In the genomic region with DNA sequence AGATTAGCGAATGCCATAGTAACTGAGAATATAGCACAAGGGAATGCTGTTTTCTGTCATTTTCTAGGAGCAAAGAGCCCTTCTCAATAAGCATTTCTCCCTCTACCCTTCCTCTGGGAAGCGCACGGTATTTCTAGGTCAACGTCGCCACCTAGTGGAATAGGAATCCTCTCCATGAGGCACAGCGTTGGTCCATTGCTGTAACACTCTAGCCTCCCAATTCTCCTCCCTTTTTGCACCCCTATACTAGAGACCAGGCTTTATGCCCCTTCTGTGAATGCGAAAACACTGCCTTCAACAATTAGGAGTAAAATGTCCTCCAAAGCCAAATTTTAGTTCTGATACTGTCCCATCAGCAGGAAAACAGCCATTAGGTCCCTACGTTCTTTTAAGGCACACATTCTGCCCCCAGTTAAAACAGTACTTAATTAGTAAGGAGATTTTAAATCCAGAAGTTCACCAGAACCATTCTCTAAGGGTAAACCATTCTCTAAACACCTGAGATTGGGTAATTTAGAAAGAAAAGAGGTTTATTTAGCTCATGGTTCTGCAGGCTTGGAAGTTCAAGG, we compare ENCODE assay signal across 8 cellular contexts. TPM values are rescaled to one million over a fixed set of nuclear protein-coding genes. Genes with fewer than 3 reads are reported as not detected.
DNase-seq lines count a peak whose midpoint lies in the region; ATAC-seq and TF ChIP-seq lines count a peak whose summit lies in the region.

No MANE protein-coding gene starts in this region.

- no peaks in the 10 kb centered on the region for H3K36me3 Mint-ChIP-seq in chondrocyte (ENCODE audit: low read depth)

- peaks cover 0 to 6% of the 10 kb centered on the region in 2 experiments; a peak in 1 of 4 replicates for H3K9me3 ChIP-seq in HCT116 (ENCODE audit: control insufficient read depth in 1 of 2, insufficient read depth in 1 of 2, low read depth in 1 of 2, low read length in 2 of 2)

- H3K27ac Mint-ChIP-seq in chondrocyte (ENCODE audit: unreplicated experiment) = no peak overlapping the region

- RAD21 ChIA-PET in HCT116 (lab: Charles Lee; ENCODE audit: low non-redundant PET in 1 of 2, low total read pairs in 2 of 2, uncharacterized antibody in 2 of 2, unreplicated experiment in 2 of 2) = interaction anchor here in 1 of 2 experiments (1.0 kb wide), 1 partner anchor 320 kb away, joined by 3 read pairs; no protein-coding TSS in a partner anchor

- H3K4me3 ChIP-seq in HCT116 (replicated peaks in 1 of 2; ENCODE audit: low read depth in 1 of 2, low read length in 2 of 2) = no peak overlapping the region

- no peaks in the 10 kb centered on the region for H3K36me3 ChIP-seq in HCT116 (ENCODE audit: control insufficient read depth in 1 of 2, insufficient read depth in 2 of 2, low read length in 2 of 2)

- peak; percentile 90 for TF ChIP-seq RAD21 in HCT116 (IDR thresholded peaks at IDR 0.05; ENCODE audit: low read depth)

- H3K4me1 Mint-ChIP-seq in chondrocyte (ENCODE audit: low read depth) = peaks cover 5% of the 10 kb centered on the region

- no peak overlapping the region for H2AFZ ChIP-seq in HCT116 (ENCODE audit: low read depth, low read length, poor library complexity, severe bottlenecking)

- H3K9ac ChIP-seq in HCT116 (ENCODE audit: low read length) = no peak overlapping the region

- POLR2A ChIA-PET in HCT116 (lab: Charles Lee) = no interaction called here

- H3K4me3 Mint-ChIP-seq in chondrocyte (ENCODE audit: unreplicated experiment) = peak overlapping the region; percentile 53

- no peak overlapping the region for H3K27ac ChIP-seq in HCT116 (ENCODE audit: low read depth, low read length)

- no peak overlapping the region for H3K4me2 ChIP-seq in HCT116 (ENCODE audit: low read length)

- H3K79me2 ChIP-seq in HCT116 (ENCODE audit: insufficient read depth, low read length) = no peaks in the 10 kb centered on the region

- intact Hi-C loops in HCT116 (cut with micrococcal nuclease) = loop anchor here (1.0 to 5.0 kb wide), 8 partner anchors 150 to 1037 kb away; no protein-coding TSS in a partner anchor
- intact Hi-C loops in left colon (cut with DNase I, micrococcal nuclease) = no loop called here

- no peaks in the 10 kb centered on the region for H3K9me3 Mint-ChIP-seq in chondrocyte (ENCODE audit: low read depth)

- TF ChIP-seq CTCF in HCT116 (IDR thresholded peaks at IDR 0.05 in 2 of 3, conservative IDR thresholded peaks at IDR 0.05 in 1 of 3; ENCODE audit: borderline replicate concordance in 1 of 3, insufficient read depth in 1 of 3, low read depth in 2 of 3, low read length in 2 of 3) (peak; percentile 71 to 85 (median 80)), chondrocyte (IDR thresholded peaks at IDR 0.05) (peak; percentile 86)

- no peaks in the 10 kb centered on the region for H3K27me3 ChIP-seq in HCT116 (ENCODE audit: insufficient read depth, low read length)

- no peak for TF ChIP-seq POLR2A in HCT116 (IDR thresholded peaks at IDR 0.05; ENCODE audit: borderline replicate concordance, extremely low read depth, insufficient read depth, insufficient read length)

- H3K27me3 Mint-ChIP-seq in chondrocyte (ENCODE audit: low read depth) = peaks cover 13% of the 10 kb centered on the region

- BruUV-seq in HCT116 (replicated peaks; lab: Mats Ljungman, UMichigan) = no TSS peak

- CTCF ChIA-PET in HCT116 (lab: Charles Lee) = interaction anchor here (2.8 kb wide), 1 partner anchor 445 kb away, joined by 6 read pairs; no protein-coding TSS in a partner anchor

- DNase-seq in SIG-M5 treated with dmso at 0.1 percent for 504 hours (lab: John Stamatoyannopoulos, UW; ENCODE audit: unreplicated experiment) = peak; percentile 47
- DNase-seq in SIG-M5 (lab: John Stamatoyannopoulos, UW) = no peak
- peak; percentile 44 for DNase-seq in HCT116 (ENCODE audit: low read depth, low spot score)
- DNase-seq in NCI-H1105 treated with DMSO at 0.1 percent for 48 hours (lab: John Stamatoyannopoulos, UW) = peak; percentile 78
- DNase-seq in T-helper 1 cell = peak in 4 of 5 donors; percentile 13 to 39 (median 25)
- DNase-seq in chondrocyte (ENCODE audit: low spot score) = no peak
- peak; percentile 33 to 52 for DNase-seq in left colon
- peak; percentile 25 to 45 (median 32) for DNase-seq in stimulated activated CD4-positive, alpha-beta T cell treated with anti-CD3 and anti-CD28 coated beads, TNF-alpha, amount 100 ng/mL, for 24 hours (ENCODE audit: low read depth in 3 of 3)

- H3K9me2 ChIP-seq in HCT116 (ENCODE audit: insufficient read depth) = no peaks in the 10 kb centered on the region

- no peaks in the 10 kb centered on the region for H4K20me1 ChIP-seq in HCT116 (ENCODE audit: insufficient read depth)

- H3K4me1 ChIP-seq in HCT116 (ENCODE audit: control insufficient read depth in 1 of 2, insufficient read depth in 2 of 2, low read length in 2 of 2) = no peaks in the 10 kb centered on the region

- ATAC-seq in HCT116 (peak; percentile 96), left colon (peak; percentile 92)

TF ChIP-seq in HCT116, 20 proteins besides CTCF, POLR2A, EP300 and RAD21:
- TF ChIP-seq, protein P1, sequence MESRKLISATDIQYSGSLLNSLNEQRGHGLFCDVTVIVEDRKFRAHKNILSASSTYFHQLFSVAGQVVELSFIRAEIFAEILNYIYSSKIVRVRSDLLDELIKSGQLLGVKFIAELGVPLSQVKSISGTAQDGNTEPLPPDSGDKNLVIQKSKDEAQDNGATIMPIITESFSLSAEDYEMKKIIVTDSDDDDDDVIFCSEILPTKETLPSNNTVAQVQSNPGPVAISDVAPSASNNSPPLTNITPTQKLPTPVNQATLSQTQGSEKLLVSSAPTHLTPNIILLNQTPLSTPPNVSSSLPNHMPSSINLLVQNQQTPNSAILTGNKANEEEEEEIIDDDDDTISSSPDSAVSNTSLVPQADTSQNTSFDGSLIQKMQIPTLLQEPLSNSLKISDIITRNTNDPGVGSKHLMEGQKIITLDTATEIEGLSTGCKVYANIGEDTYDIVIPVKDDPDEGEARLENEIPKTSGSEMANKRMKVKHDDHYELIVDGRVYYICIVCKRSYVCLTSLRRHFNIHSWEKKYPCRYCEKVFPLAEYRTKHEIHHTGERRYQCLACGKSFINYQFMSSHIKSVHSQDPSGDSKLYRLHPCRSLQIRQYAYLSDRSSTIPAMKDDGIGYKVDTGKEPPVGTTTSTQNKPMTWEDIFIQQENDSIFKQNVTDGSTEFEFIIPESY (IDR thresholded peaks at IDR 0.05; ENCODE audit: extremely low read depth, insufficient replicate concordance, low read length) = no peak
- no peak for TF ChIP-seq JUND (IDR thresholded peaks at IDR 0.05)
- TF ChIP-seq YY1 (IDR thresholded peaks at IDR 0.05; ENCODE audit: extremely low read depth, insufficient replicate concordance, low read depth, low read length) = no peak

RNA-seq across cellular contexts. Expression of gene HYLS1, which starts 12.8 kb away (rescaled TPM):
- total RNA-seq in HCT116 (2021; ENCODE audit: unreplicated experiment) (18.9 TPM), chondrocyte (4.3 to 4.7 TPM (median 4.5 TPM) in 3 replicates), left colon (1 to 10 TPM; 4.9 to 5.1 TPM)
- polyA plus RNA-seq in HCT116 (2012) = 4.6 and 11.1 TPM in 2 replicates

RNA-seq across cellular contexts. Expression of gene PUS3, which starts 28.4 kb away (rescaled TPM):
- total RNA-seq in HCT116 (2021; ENCODE audit: unreplicated experiment) (11.9 TPM), chondrocyte (7.7 to 10.0 TPM (median 8.4 TPM) in 3 replicates), left colon (1 to 10 TPM; 4.7 to 7.5 TPM)
- polyA plus RNA-seq in HCT116 (2012) = 7.0 and 7.2 TPM in 2 replicates

RNA-seq across cellular contexts. Expression of gene DDX25, which starts 29.7 kb away (rescaled TPM):
- total RNA-seq in HCT116 (2021; ENCODE audit: unreplicated experiment) = 0.37 TPM
- 0.12 and 0.14 TPM in 2 replicates for polyA plus RNA-seq in HCT116 (2012)
- total RNA-seq in chondrocyte = not detected in 3 replicates
- under 1 TPM; 0.20 to 0.27 TPM for total RNA-seq in left colon

RNA-seq across cellular contexts. Expression of gene PATE4, which starts 41.5 kb away (rescaled TPM):
- total RNA-seq in HCT116 (2021; ENCODE audit: unreplicated experiment) (not detected), chondrocyte (not detected in 3 replicates), left colon (not detected)
- polyA plus RNA-seq in HCT116 (2012) = not detected in 2 replicates

Comparison
In these comparisons a context has a peak if more than half of its experiments do, and no peak if none do; other contexts are left out.
1. DNase-seq: peak in SIG-M5 treated with dmso at 0.1 percent for 504 hours (single experiment), HCT116 (single experiment), NCI-H1105 treated with DMSO at 0.1 percent for 48 hours (single experiment), T-helper 1 cell (4 of 5), left colon (2 of 2) and stimulated activated CD4-positive, alpha-beta T cell treated with anti-CD3 and anti-CD28 coated beads, TNF-alpha, amount 100 ng/mL, for 24 hours (3 of 3); none in SIG-M5 (single experiment) and chondrocyte (single experiment).